12 cellular contexts compared by ENCODE assay signal in the genomic region with DNA sequence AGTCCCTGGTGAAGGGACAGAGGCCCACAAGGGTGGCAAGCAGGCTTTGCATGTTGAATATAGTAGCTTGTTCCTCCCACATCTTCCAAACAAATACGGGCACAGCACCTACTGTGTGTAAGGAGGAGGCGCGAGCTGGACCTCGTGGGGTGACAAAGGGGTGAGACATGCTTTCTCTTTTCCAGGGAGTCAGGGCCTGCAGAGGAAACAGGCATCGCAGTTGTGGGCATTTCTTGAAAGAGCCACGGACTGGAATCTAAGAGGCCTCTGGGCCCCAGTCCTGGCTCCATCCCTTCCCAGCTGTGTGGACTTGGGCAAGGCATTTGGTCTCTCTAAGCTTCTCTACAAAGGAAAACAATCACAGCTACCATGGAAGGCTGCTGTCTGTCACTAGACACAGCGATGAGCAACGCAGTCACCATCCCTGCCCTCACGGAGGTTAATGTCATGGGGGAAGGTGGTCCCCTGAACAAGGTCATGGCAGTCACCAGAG. TPM values are rescaled to one million over a fixed set of nuclear protein-coding genes. Genes with fewer than 3 reads are reported as not detected.
DNase-seq lines count a peak whose midpoint lies in the region; ATAC-seq and TF ChIP-seq lines count a peak whose summit lies in the region.
"Had no signal": no experiment of that assay in that cellular context is flagged by ENCODE, and none has a peak within 500 bp of the region (broad histone marks: within the 10 kb centered on the region; RNA-seq: fewer than 3 reads in every experiment).

No MANE protein-coding gene starts in this region.

- POLR2A ChIA-PET in activated CD4-positive, alpha-beta T cell treated with anti-CD3 and anti-CD28 coated beads, Interleukin-2, amount 10 ng/mL, durations not matched to agents 7 days and 5 days (lab: Charles Lee) = no interaction called here

- peaks cover 10% of the 10 kb centered on the region for H3K4me1 Mint-ChIP-seq in activated CD4-positive, alpha-beta T cell treated with anti-CD3 and anti-CD28 coated beads, Interleukin-2, amount 10 ng/mL, durations not matched to agents 7 days and 5 days

- ATAC-seq in Right ventricle myocardium superior (ENCODE audit: poor library complexity) = no peak
- no peak for ATAC-seq in Right ventricle myocardium inferior
- ATAC-seq in aorta (ENCODE audit: low FRiP score) = no peak

- H3K36me3 Mint-ChIP-seq in activated CD4-positive, alpha-beta T cell treated with anti-CD3 and anti-CD28 coated beads, Interleukin-2, amount 10 ng/mL, durations not matched to agents 7 days and 5 days (ENCODE audit: low read depth) = no peaks in the 10 kb centered on the region

- H3K27ac ChIP-seq in right atrium auricular region (peak overlapping the region; percentile 84 to 91), aorta (ENCODE audit: low read depth in 1 of 2, low read length in 2 of 2) (peak overlapping the region; percentile 59 to 94)

- no peaks in the 10 kb centered on the region for H3K27me3 ChIP-seq in right atrium auricular region
- no peaks in the 10 kb centered on the region for H3K27me3 ChIP-seq in aorta (ENCODE audit: control insufficient read depth in 1 of 2, insufficient read depth in 2 of 2, low read length in 1 of 2)

- H3K36me3 ChIP-seq in right atrium auricular region (no peaks in the 10 kb centered on the region), aorta (ENCODE audit: control insufficient read depth in 1 of 2, insufficient read depth in 2 of 2, low read length in 1 of 2) (no peaks in the 10 kb centered on the region)

- intact Hi-C loops in Right ventricle myocardium superior (cut with DNase I) = no loop called here
- intact Hi-C loops in Right ventricle myocardium inferior (cut with DNase I) = no loop called here
- intact Hi-C loops in aorta (cut with DNase I) = loop anchor here (2.0 kb wide), 2 partner anchors 14 to 16 kb away; a partner anchor contains a TSS

- peaks cover 0 to 72% of the 10 kb centered on the region in 2 donors for H3K4me1 ChIP-seq in right atrium auricular region
- H3K4me1 ChIP-seq in aorta (ENCODE audit: control insufficient read depth in 1 of 2, insufficient read depth in 2 of 2, low read length in 2 of 2) = no peaks in the 10 kb centered on the region

- H3K4me3 Mint-ChIP-seq in activated CD4-positive, alpha-beta T cell treated with anti-CD3 and anti-CD28 coated beads, Interleukin-2, amount 10 ng/mL, durations not matched to agents 7 days and 5 days = no peak overlapping the region
- H3K4me3 Mint-ChIP-seq: activated naive CD4-positive, alpha-beta T cell treated with anti-CD3 and anti-CD28 coated beads for 36 hours had no signal

- H3K27me3 Mint-ChIP-seq in activated CD4-positive, alpha-beta T cell treated with anti-CD3 and anti-CD28 coated beads, Interleukin-2, amount 10 ng/mL, durations not matched to agents 7 days and 5 days = peaks cover 16% of the 10 kb centered on the region

- DNase-seq in Right ventricle myocardium superior = peak; percentile 46
- DNase-seq in Right ventricle myocardium inferior (ENCODE audit: missing footprints) = no peak
- no peak for DNase-seq in right atrium auricular region (ENCODE audit: low spot score)
- peak; percentile 77 for DNase-seq in pons (ENCODE audit: low spot score)
- no peak for DNase-seq in aorta
- DNase-seq in inferior parietal cortex (ENCODE audit: extremely low spot score) = no peak
- no peak for DNase-seq in activated CD4-positive, alpha-beta T cell treated with anti-CD3 and anti-CD28 coated beads, Interleukin-2, amount 10 ng/mL, durations not matched to agents 7 days and 5 days
- no peak for DNase-seq in COR-L47 (lab: John Stamatoyannopoulos, UW)
- DNase-seq: activated naive CD4-positive, alpha-beta T cell treated with anti-CD3 and anti-CD28 coated beads for 36 hours; NCI-H2029; RPMI8226 had no signal

- TF ChIP-seq CTCF in right atrium auricular region (IDR thresholded peaks at IDR 0.05) = no peak

- 2 to 7% methylated on average over 9 of the region's 9 CpGs for WGBS in aorta, 2 donors

- CTCF ChIA-PET in activated CD4-positive, alpha-beta T cell treated with anti-CD3 and anti-CD28 coated beads, Interleukin-2, amount 10 ng/mL, durations not matched to agents 7 days and 5 days (lab: Charles Lee) = interaction anchor here (1.3 to 16.2 kb wide), 3 partner anchors 8 to 45 kb away, joined by 5 to 397 read pairs (median 5); a partner anchor contains a TSS

- H3K9me3 ChIP-seq in right atrium auricular region = no peaks in the 10 kb centered on the region
- no peaks in the 10 kb centered on the region for H3K9me3 ChIP-seq in aorta (ENCODE audit: control insufficient read depth, low read length)

- H3K9me3 Mint-ChIP-seq in activated CD4-positive, alpha-beta T cell treated with anti-CD3 and anti-CD28 coated beads, Interleukin-2, amount 10 ng/mL, durations not matched to agents 7 days and 5 days = no peaks in the 10 kb centered on the region
- H3K9me3 Mint-ChIP-seq: activated naive CD4-positive, alpha-beta T cell treated with anti-CD3 and anti-CD28 coated beads for 36 hours had no signal

- H3K27ac Mint-ChIP-seq in activated CD4-positive, alpha-beta T cell treated with anti-CD3 and anti-CD28 coated beads, Interleukin-2, amount 10 ng/mL, durations not matched to agents 7 days and 5 days = no peak overlapping the region
- H3K27ac Mint-ChIP-seq: activated naive CD4-positive, alpha-beta T cell treated with anti-CD3 and anti-CD28 coated beads for 36 hours had no signal

- no peak overlapping the region for H3K4me3 ChIP-seq in right atrium auricular region
- no peak overlapping the region for H3K4me3 ChIP-seq in aorta (ENCODE audit: low read length in 2 of 2)

RNA-seq across cellular contexts. Expression of a gene that starts 13.0 kb away (rescaled TPM):
- total RNA-seq in Right ventricle myocardium superior (15.4 TPM), Right ventricle myocardium inferior (17.7 TPM), right atrium auricular region (10 to 100 TPM; 20.7 to 34.8 TPM), aorta (10 to 100 TPM; 69.1 to 76.3 TPM)
- polyA plus RNA-seq in aorta = 10 to 100 TPM; 26.0 to 44.6 TPM
- total RNA-seq in activated CD4-positive, alpha-beta T cell treated with anti-CD3 and anti-CD28 coated beads, Interleukin-2, amount 10 ng/mL, durations not matched to agents 7 days and 5 days = under 1 TPM in 1 of 2 experiments, not detected in 1; 0.30 TPM

RNA-seq across cellular contexts. Expression of a gene that starts 28.1 kb away (rescaled TPM):
- total RNA-seq in Right ventricle myocardium superior (8.3 TPM), Right ventricle myocardium inferior (10.3 TPM), right atrium auricular region (1 to 10 TPM; 4.2 to 5.8 TPM), aorta (10 to 100 TPM; 10.1 to 24.9 TPM)
- 1 to 10 TPM; 2.2 to 8.8 TPM for polyA plus RNA-seq in aorta
- not detected for total RNA-seq in activated CD4-positive, alpha-beta T cell treated with anti-CD3 and anti-CD28 coated beads, Interleukin-2, amount 10 ng/mL, durations not matched to agents 7 days and 5 days
- total RNA-seq: activated naive CD4-positive, alpha-beta T cell treated with anti-CD3 and anti-CD28 coated beads for 36 hours had no signal

RNA-seq across cellular contexts. Expression of a gene that starts 32.6 kb away (rescaled TPM):
- total RNA-seq in Right ventricle myocardium superior = not detected
- 0.60 TPM for total RNA-seq in Right ventricle myocardium inferior
- not detected for total RNA-seq in right atrium auricular region
- 1 to 10 TPM in 1 of 2 donors, not detected in 1; 2.1 TPM for total RNA-seq in aorta
- polyA plus RNA-seq in aorta = 10 to 100 TPM in 1 of 2 donors, not detected in 1; 22.8 TPM
- not detected for total RNA-seq in activated CD4-positive, alpha-beta T cell treated with anti-CD3 and anti-CD28 coated beads, Interleukin-2, amount 10 ng/mL, durations not matched to agents 7 days and 5 days
- total RNA-seq: A673; activated naive CD4-positive, alpha-beta T cell treated with anti-CD3 and anti-CD28 coated beads for 36 hours had no signal

Comparison
In these comparisons a context has a peak if more than half of its experiments do, and no peak if none do; other contexts are left out.
1. DNase-seq: peak in Right ventricle myocardium superior (single experiment) and pons (single experiment); none in Right ventricle myocardium inferior (single experiment), right atrium auricular region (single experiment), aorta (0 of 2), inferior parietal cortex (single experiment), activated CD4-positive, alpha-beta T cell treated with anti-CD3 and anti-CD28 coated beads, Interleukin-2, amount 10 ng/mL, durations not matched to agents 7 days and 5 days (single experiment) and COR-L47 (single experiment).
2. RNA of a gene that starts 13.0 kb away (total RNA-seq): 69.1 to 76.3 TPM in aorta, 20.7 to 34.8 TPM in right atrium auricular region, 17.7 TPM in Right ventricle myocardium inferior (single experiment) and 15.4 TPM in Right ventricle myocardium superior (single experiment); 0.30 TPM in activated CD4-positive, alpha-beta T cell treated with anti-CD3 and anti-CD28 coated beads, Interleukin-2, amount 10 ng/mL, durations not matched to agents 7 days and 5 days; every median in the first group is over 10 times any median in the second.
3. intact Hi-C loops: an anchor here in aorta (2.0 kb wide); none called in Right ventricle myocardium superior and Right ventricle myocardium inferior.